In genomic region chr3:45547764-45548683, GRCh38 we compare ENCODE assay signal across 8 cellular contexts. TPM values are rescaled to one million over a fixed set of nuclear protein-coding genes. Genes with fewer than 3 reads are reported as not detected.
A peak's percentile ranks its signal among the peaks of the same experiment; 100 is the strongest.
DNase-seq lines count a peak whose midpoint lies in the region; ATAC-seq and TF ChIP-seq lines count a peak whose summit lies in the region.

No MANE protein-coding gene starts in this region.

- intact Hi-C loops in activated B cell treated with CpG ODN at 0.5 μM for 24 hours (cut with micrococcal nuclease) (no loop called here), left cardiac atrium (cut with DNase I) (no loop called here)

- CTCF ChIA-PET in activated B cell treated with CpG ODN at 0.5 μM for 24 hours (lab: Charles Lee), result interaction anchor here (0.9 to 5.0 kb wide), 3 partner anchors 13 to 113 kb away, joined by 3 to 17 read pairs (median 8); no protein-coding TSS in a partner anchor

- H3K4me3 Mint-ChIP-seq in activated B cell treated with CpG ODN at 0.5 μM for 24 hours, result no peak overlapping the region

- no peaks in the 10 kb centered on the region for H3K27me3 Mint-ChIP-seq in activated B cell treated with CpG ODN at 0.5 μM for 24 hours

- DNase-seq in activated B cell treated with CpG ODN at 0.5 μM for 24 hours (no peak), left cardiac atrium (peak; percentile 61), stromal cell of bone marrow (ENCODE audit: low read depth) (peak; percentile 54), foreskin melanocyte (no peak), SKM-1 treated with dmso at 0.1 percent for 144 hours (lab: John Stamatoyannopoulos, UW; ENCODE audit: unreplicated experiment) (no peak), ecto neural progenitor cell (ENCODE audit: low spot score) (no peak)
- no peak for DNase-seq in activated CD4-positive, alpha-beta T cell treated with anti-CD3 and anti-CD28 coated beads, Interleukin-2, amount 50 U/mL, for 48 hours

- H3K9me3 Mint-ChIP-seq in activated B cell treated with CpG ODN at 0.5 μM for 24 hours, result no peaks in the 10 kb centered on the region

- H3K36me3 Mint-ChIP-seq in activated B cell treated with CpG ODN at 0.5 μM for 24 hours (ENCODE audit: low read depth), result peaks cover 13% of the 10 kb centered on the region

- POLR2A ChIA-PET in activated B cell treated with CpG ODN at 0.5 μM for 24 hours (lab: Charles Lee), result no interaction called here

- ATAC-seq in GM21825 (IDR thresholded peaks at IDR 0.05; ENCODE audit: unreplicated experiment) (peak; percentile 54), activated B cell treated with CpG ODN at 0.5 μM for 24 hours (ENCODE audit: low read depth) (peak; percentile 34), left cardiac atrium (peak in 1 of 2 donors; percentile 34)

- H3K27ac Mint-ChIP-seq in activated B cell treated with CpG ODN at 0.5 μM for 24 hours, result no peak overlapping the region

- no peak for TF ChIP-seq CTCF in activated B cell treated with CpG ODN at 0.5 μM for 24 hours (IDR thresholded peaks at IDR 0.05)

- peaks cover 17% of the 10 kb centered on the region for H3K4me1 Mint-ChIP-seq in activated B cell treated with CpG ODN at 0.5 μM for 24 hours

RNA-seq across cellular contexts. Expression of gene LIMD1, which starts 46.5 kb away (rescaled TPM):
- total RNA-seq in activated B cell treated with CpG ODN at 0.5 μM for 24 hours, result 62.8 and 82.0 TPM in 2 replicates
- total RNA-seq in left cardiac atrium, result 10 to 100 TPM; 20.5 to 22.8 TPM

Comparison
In these comparisons a context has a peak if more than half of its experiments do, and no peak if none do; other contexts are left out.
1. DNase-seq: peak in left cardiac atrium (single experiment) and stromal cell of bone marrow (single experiment); none in activated B cell treated with CpG ODN at 0.5 μM for 24 hours (single experiment), foreskin melanocyte (single experiment), activated CD4-positive, alpha-beta T cell treated with anti-CD3 and anti-CD28 coated beads, Interleukin-2, amount 50 U/mL, for 48 hours (0 of 2), SKM-1 treated with dmso at 0.1 percent for 144 hours (single experiment) and ecto neural progenitor cell (single experiment).